In genomic region chr5:41851116-41851515, GRCh38 we compare ENCODE assay signal across 20 cellular contexts. TPM values are rescaled to one million over a fixed set of nuclear protein-coding genes. Genes with fewer than 3 reads are reported as not detected.
DNase-seq lines count a peak whose midpoint lies in the region; ATAC-seq lines count a peak whose summit lies in the region.
"Had no signal": no experiment of that assay in that cellular context is flagged by ENCODE, and none has a peak within 500 bp of the region (broad histone marks: within the 10 kb centered on the region; RNA-seq: fewer than 3 reads in every experiment).

No MANE protein-coding gene starts in this region.

- intact Hi-C loops in activated CD4-positive, alpha-beta T cell treated with anti-CD3 and anti-CD28 coated beads, Interleukin-2, amount 10 ng/mL, durations not matched to agents 24 days and 14 days (cut with micrococcal nuclease) = loop anchor here (1.0 to 10.0 kb wide), 2 partner anchors 103 to 914 kb away; no protein-coding TSS in a partner anchor

- ATAC-seq in stimulated activated naive CD8-positive, alpha-beta T cell treated with anti-CD3 and anti-CD28 coated beads, Interleukin-15, amount 100 ng/mL, for 72 hours = no peak
- ATAC-seq in HG02642 (IDR thresholded peaks at IDR 0.05; ENCODE audit: poor library complexity, unreplicated experiment) = no peak
- no peak for ATAC-seq in GM21737 (IDR thresholded peaks at IDR 0.05; ENCODE audit: unreplicated experiment)

- H3K36me3 Mint-ChIP-seq in activated CD4-positive, alpha-beta T cell treated with anti-CD3 and anti-CD28 coated beads, Interleukin-2, amount 10 ng/mL, durations not matched to agents 24 days and 14 days (ENCODE audit: low read depth) = peaks cover 53% of the 10 kb centered on the region
- peaks cover 21% of the 10 kb centered on the region for H3K36me3 Mint-ChIP-seq in activated naive CD4-positive, alpha-beta T cell treated with anti-CD3 and anti-CD28 coated beads, Interleukin-2, amount 50 U/mL, for 24 hours
- peaks cover 23% of the 10 kb centered on the region for H3K36me3 Mint-ChIP-seq in activated naive CD8-positive, alpha-beta T cell

- no peaks in the 10 kb centered on the region for H3K27me3 Mint-ChIP-seq in activated CD4-positive, alpha-beta T cell treated with anti-CD3 and anti-CD28 coated beads, Interleukin-2, amount 10 ng/mL, durations not matched to agents 24 days and 14 days
- H3K27me3 Mint-ChIP-seq in activated naive CD4-positive, alpha-beta T cell treated with anti-CD3 and anti-CD28 coated beads, Interleukin-2, amount 50 U/mL, for 24 hours = no peaks in the 10 kb centered on the region
- no peaks in the 10 kb centered on the region for H3K27me3 Mint-ChIP-seq in activated naive CD8-positive, alpha-beta T cell
- no peaks in the 10 kb centered on the region for H3K27me3 Mint-ChIP-seq in stimulated activated naive CD8-positive, alpha-beta T cell treated with anti-CD3 and anti-CD28 coated beads, Interleukin-15, amount 100 ng/mL, for 72 hours
- H3K27me3 Mint-ChIP-seq: CD4-positive, alpha-beta T cell; IgD-negative memory B cell had no signal

- peak overlapping the region; percentile 76 for H3K27ac Mint-ChIP-seq in activated CD4-positive, alpha-beta T cell treated with anti-CD3 and anti-CD28 coated beads, Interleukin-2, amount 10 ng/mL, durations not matched to agents 24 days and 14 days
- H3K27ac Mint-ChIP-seq in activated naive CD4-positive, alpha-beta T cell treated with anti-CD3 and anti-CD28 coated beads, Interleukin-2, amount 50 U/mL, for 24 hours = peak overlapping the region; percentile 94
- H3K27ac Mint-ChIP-seq in activated naive CD8-positive, alpha-beta T cell = peak overlapping the region; percentile 90
- peak overlapping the region; percentile 42 to 70 for H3K27ac Mint-ChIP-seq in stimulated activated naive CD8-positive, alpha-beta T cell treated with anti-CD3 and anti-CD28 coated beads, Interleukin-15, amount 100 ng/mL, for 72 hours
- H3K27ac Mint-ChIP-seq: CD4-positive, alpha-beta T cell; H9; IgD-negative memory B cell had no signal

- DNase-seq in activated CD4-positive, alpha-beta T cell treated with anti-CD3 and anti-CD28 coated beads, Interleukin-2, amount 10 ng/mL, durations not matched to agents 24 days and 14 days = no peak
- DNase-seq in activated CD4-positive, alpha-beta T cell treated with anti-CD3 and anti-CD28 coated beads for 48 hours = no peak
- DNase-seq in activated naive CD4-positive, alpha-beta T cell (lab: John Stamatoyannopoulos, UW) = no peak
- DNase-seq in stimulated activated naive CD8-positive, alpha-beta T cell treated with anti-CD3 and anti-CD28 coated beads, Interleukin-15, amount 100 ng/mL, for 72 hours = no peak
- DNase-seq: Caco-2; CD4-positive, alpha-beta T cell; H9; Kasumi-1; MG63; NCI-H1048; NCI-H1436; NCI-H1930; NCI-H226; NCI-H524; NCI-H82 had no signal

- H3K4me1 Mint-ChIP-seq in activated CD4-positive, alpha-beta T cell treated with anti-CD3 and anti-CD28 coated beads, Interleukin-2, amount 10 ng/mL, durations not matched to agents 24 days and 14 days = peaks cover 18% of the 10 kb centered on the region
- H3K4me1 Mint-ChIP-seq in activated naive CD4-positive, alpha-beta T cell treated with anti-CD3 and anti-CD28 coated beads, Interleukin-2, amount 50 U/mL, for 24 hours = peaks cover 14% of the 10 kb centered on the region
- H3K4me1 Mint-ChIP-seq in activated naive CD8-positive, alpha-beta T cell (ENCODE audit: low read depth) = peaks cover 21% of the 10 kb centered on the region
- H3K4me1 Mint-ChIP-seq in stimulated activated naive CD8-positive, alpha-beta T cell treated with anti-CD3 and anti-CD28 coated beads, Interleukin-15, amount 100 ng/mL, for 72 hours = peaks cover 15% of the 10 kb centered on the region
- H3K4me1 Mint-ChIP-seq: H9, IgD-negative memory B cell had no signal

- H3K4me3 Mint-ChIP-seq in activated CD4-positive, alpha-beta T cell treated with anti-CD3 and anti-CD28 coated beads, Interleukin-2, amount 10 ng/mL, durations not matched to agents 24 days and 14 days = peak overlapping the region; percentile 65
- H3K4me3 Mint-ChIP-seq in activated naive CD4-positive, alpha-beta T cell treated with anti-CD3 and anti-CD28 coated beads, Interleukin-2, amount 50 U/mL, for 24 hours = peak overlapping the region; percentile 24
- H3K4me3 Mint-ChIP-seq in activated naive CD8-positive, alpha-beta T cell = peak overlapping the region; percentile 53
- H3K4me3 Mint-ChIP-seq in stimulated activated naive CD8-positive, alpha-beta T cell treated with anti-CD3 and anti-CD28 coated beads, Interleukin-15, amount 100 ng/mL, for 72 hours = no peak overlapping the region
- H3K4me3 Mint-ChIP-seq: CD4-positive, alpha-beta T cell; H9; IgD-negative memory B cell had no signal

- peaks cover 8% of the 10 kb centered on the region for H3K9me3 Mint-ChIP-seq in activated CD4-positive, alpha-beta T cell treated with anti-CD3 and anti-CD28 coated beads, Interleukin-2, amount 10 ng/mL, durations not matched to agents 24 days and 14 days
- H3K9me3 Mint-ChIP-seq in activated naive CD4-positive, alpha-beta T cell treated with anti-CD3 and anti-CD28 coated beads, Interleukin-2, amount 50 U/mL, for 24 hours = no peaks in the 10 kb centered on the region
- no peaks in the 10 kb centered on the region for H3K9me3 Mint-ChIP-seq in activated naive CD8-positive, alpha-beta T cell (ENCODE audit: low read depth)
- H3K9me3 Mint-ChIP-seq in stimulated activated naive CD8-positive, alpha-beta T cell treated with anti-CD3 and anti-CD28 coated beads, Interleukin-15, amount 100 ng/mL, for 72 hours = no peaks in the 10 kb centered on the region
- H3K9me3 Mint-ChIP-seq: CD4-positive, alpha-beta T cell had no signal

RNA-seq across cellular contexts. Expression of gene OXCT1, which starts 19.1 kb away (rescaled TPM):
- 92.6 and 93.4 TPM in 2 replicates for total RNA-seq in activated CD4-positive, alpha-beta T cell treated with anti-CD3 and anti-CD28 coated beads, Interleukin-2, amount 10 ng/mL, durations not matched to agents 24 days and 14 days

RNA-seq across cellular contexts. Expression of gene RIMOC1, which starts 53.0 kb away (rescaled TPM):
- total RNA-seq in activated CD4-positive, alpha-beta T cell treated with anti-CD3 and anti-CD28 coated beads, Interleukin-2, amount 10 ng/mL, durations not matched to agents 24 days and 14 days = 29.6 and 31.7 TPM in 2 replicates

Comparison
In these comparisons a context has a peak if more than half of its experiments do, and no peak if none do; other contexts are left out.
1. H3K4me3 Mint-ChIP-seq: peak in activated CD4-positive, alpha-beta T cell treated with anti-CD3 and anti-CD28 coated beads, Interleukin-2, amount 10 ng/mL, durations not matched to agents 24 days and 14 days (single experiment), activated naive CD4-positive, alpha-beta T cell treated with anti-CD3 and anti-CD28 coated beads, Interleukin-2, amount 50 U/mL, for 24 hours (single experiment) and activated naive CD8-positive, alpha-beta T cell (single experiment); none in stimulated activated naive CD8-positive, alpha-beta T cell treated with anti-CD3 and anti-CD28 coated beads, Interleukin-15, amount 100 ng/mL, for 72 hours (0 of 2).
2. Peak in every context shown above with its lines, with median percentiles within 50 percentile points of each other: H3K27ac Mint-ChIP-seq.